Comparison of ENCODE assay signal across 10 cellular contexts in the genomic region with DNA sequence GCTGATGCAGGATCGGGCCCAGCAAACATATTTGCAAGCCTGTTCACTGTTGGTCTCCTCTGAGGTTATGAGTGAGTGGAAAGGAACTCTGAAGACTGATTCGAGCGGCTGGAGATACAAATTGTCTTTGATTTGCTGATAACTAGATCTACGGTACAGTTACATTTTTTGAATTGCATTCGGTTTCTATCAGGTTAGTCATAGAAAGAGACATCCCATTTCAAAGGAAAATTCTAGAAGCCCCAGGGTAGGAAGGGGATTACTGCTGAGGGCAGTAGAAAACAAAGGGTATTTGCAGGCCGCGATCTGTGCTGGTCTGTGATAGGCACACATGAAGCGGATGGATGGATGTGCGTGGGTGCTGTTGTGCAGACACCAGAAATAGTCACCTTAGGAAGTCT.
DNase-seq lines count a peak whose midpoint lies in the region; ATAC-seq and TF ChIP-seq lines count a peak whose summit lies in the region.
"Had no signal": no experiment of that assay in that cellular context is flagged by ENCODE, and none has a peak within 500 bp of the region (broad histone marks: within the 10 kb centered on the region; RNA-seq: fewer than 3 reads in every experiment).

No MANE protein-coding gene starts in this region.

- H4K91ac ChIP-seq in IMR-90 (ENCODE audit: insufficient read depth, low read depth, low read length) = peak overlapping the region; percentile 79

- no peaks in the 10 kb centered on the region for H3K79me1 ChIP-seq in IMR-90 (ENCODE audit: low read depth in 1 of 2, low read length in 2 of 2)

- H3K23ac ChIP-seq in IMR-90 (ENCODE audit: low read depth, low read length) = no peak overlapping the region

- H3K27ac ChIP-seq in IMR-90 (ENCODE audit: insufficient read depth, low read length) = peak overlapping the region; percentile 93
- H3K27ac ChIP-seq in layer of hippocampus (ENCODE audit: low read depth, low read length) = peak overlapping the region; percentile 35
- peak overlapping the region; percentile 60 for H3K27ac ChIP-seq in subcutaneous abdominal adipose tissue (ENCODE audit: low read depth, low read length)

- H2AK5ac ChIP-seq in IMR-90 (ENCODE audit: low read depth, low read length) = peak overlapping the region; percentile 87

- H3K14ac ChIP-seq in IMR-90 (replicated peaks; ENCODE audit: low read depth, low read length) = no peak overlapping the region

- H3K9me1 ChIP-seq in IMR-90 (ENCODE audit: insufficient read depth, low read length) = peaks cover 9% of the 10 kb centered on the region; the same call in 1 of the 2 replicates

- H2BK20ac ChIP-seq in IMR-90 (ENCODE audit: low read depth, low read length) = peak overlapping the region; percentile 92; the same call in 1 of the 2 replicates

- no peak overlapping the region for H4K5ac ChIP-seq in IMR-90 (ENCODE audit: low read depth, low read length)

- peak; percentile 17; the same call in 1 of the 2 replicates for TF ChIP-seq CTCF in IMR-90 (conservative IDR thresholded peaks at IDR 0.05; ENCODE audit: low read depth, low read length)

- CTCF ChIA-PET in IMR-90 (lab: Yijun Ruan, JAX) = interaction anchor here (0.7 to 2.5 kb wide), 10 partner anchors 10 to 319 kb away, joined by 3 to 26 read pairs (median 4); no protein-coding TSS in a partner anchor

- peak overlapping the region; percentile 55; the same call in 1 of the 2 replicates for H3K18ac ChIP-seq in IMR-90 (ENCODE audit: low read depth, low read length)

- POLR2A ChIA-PET in IMR-90 (lab: Charles Lee; ENCODE audit: unreplicated experiment) = interaction anchor here (1.0 to 1.1 kb wide), 3 partner anchors 10 to 336 kb away, joined by 3 read pairs; no protein-coding TSS in a partner anchor

- no peaks in the 10 kb centered on the region for H4K20me1 ChIP-seq in IMR-90 (ENCODE audit: insufficient read depth, low read length)

- BruUV-seq in IMR-90 (replicated peaks; lab: Mats Ljungman, UMichigan) = no TSS peak

- peaks cover 19% of the 10 kb centered on the region for H3K4me1 ChIP-seq in IMR-90 (ENCODE audit: control insufficient read depth, insufficient read depth, low read length)
- H3K4me1 ChIP-seq in subcutaneous abdominal adipose tissue (ENCODE audit: control insufficient read depth in 5 of 5, insufficient read depth in 5 of 5, low read length in 5 of 5) = peaks cover 4 to 39% (median 33%) of the 10 kb centered on the region in 5 donors

- WGBS in IMR-90 (ENCODE audit: extremely low coverage in 2 of 2, insufficient read length in 1 of 2), 2 experiments = 0% methylated on average over 2 of the region's 9 CpGs; no CpG with 5 or more reads in 1 of the 2 experiments

- in situ Hi-C loops in IMR-90 (cut with MboI; ENCODE audit: low sequenced_read_pairs) = no loop called here

- H3K4me2 ChIP-seq in IMR-90 (ENCODE audit: low read depth, low read length) = peak overlapping the region; percentile 55; the same call in 1 of the 2 replicates

- H2AFZ ChIP-seq in IMR-90 (replicated peaks; ENCODE audit: low read length, poor library complexity) = no peak overlapping the region

- no peak for TF ChIP-seq POLR2A in IMR-90 (IDR thresholded peaks at IDR 0.05; ENCODE audit: low read depth, low read length)

- peak overlapping the region; percentile 86 for H2BK120ac ChIP-seq in IMR-90 (ENCODE audit: low read depth, low read length)

- DNase-seq in IMR-90 = peak; percentile 95
- DNase-seq in amniotic stem cell (lab: John Stamatoyannopoulos, UW) = peak; percentile 76
- DNase-seq in OCI-M2 (lab: John Stamatoyannopoulos, UW; ENCODE audit: unreplicated experiment) = no peak
- DNase-seq: NCI-H187 had no signal

- H3K4ac ChIP-seq in IMR-90 (ENCODE audit: low read depth, low read length) = peak overlapping the region; percentile 80

- H2BK15ac ChIP-seq in IMR-90 (ENCODE audit: low read depth, low read length) = peak overlapping the region; percentile 64; the same call in 2 of the 3 replicates

- H2BK5ac ChIP-seq in IMR-90 (ENCODE audit: low read depth, low read length, poor library complexity, severe bottlenecking) = peak overlapping the region; percentile 81

- H2AK9ac ChIP-seq in IMR-90 (replicated peaks; ENCODE audit: low read depth, low read length, poor library complexity) = no peak overlapping the region

- no peaks in the 10 kb centered on the region for H3K9me3 ChIP-seq in IMR-90 (ENCODE audit: control insufficient read depth, insufficient read depth, low read length)
- H3K9me3 ChIP-seq in subcutaneous abdominal adipose tissue (ENCODE audit: control insufficient read depth in 5 of 5, low read length in 5 of 5) = no peaks in the 10 kb centered on the region

- H3K4me3 ChIP-seq in IMR-90 (ENCODE audit: insufficient read depth, low read depth, low read length) (no peak overlapping the region), subcutaneous abdominal adipose tissue (ENCODE audit: low read depth in 1 of 5, low read length in 5 of 5) (no peak overlapping the region)

- H4K8ac ChIP-seq in IMR-90 (ENCODE audit: low read depth in 2 of 2, low read length in 2 of 2) = peak overlapping the region; percentile 38 to 74; a peak in 3 of 4 replicates

- intact Hi-C loops in IMR-90 (cut with micrococcal nuclease) = loop anchor here (1.0 to 5.0 kb wide), 2 partner anchors 121 to 257 kb away; no protein-coding TSS in a partner anchor

- H3K36me3 ChIP-seq in IMR-90 (ENCODE audit: control insufficient read depth, insufficient read depth, low read length) (no peaks in the 10 kb centered on the region), subcutaneous abdominal adipose tissue (ENCODE audit: control insufficient read depth in 5 of 5, insufficient read depth in 5 of 5, low read length in 5 of 5) (peaks cover 0 to 11% (median 0%) of the 10 kb centered on the region in 5 donors)
- H3K36me3 ChIP-seq: WERI-Rb-1 had no signal

- H3K9ac ChIP-seq in IMR-90 (ENCODE audit: low read depth, low read length) (no peak overlapping the region), subcutaneous abdominal adipose tissue (ENCODE audit: low read length in 5 of 5) (peak overlapping the region in 2 of 5 donors; percentile 38 to 44)

- no peak for TF ChIP-seq RAD21 in IMR-90 (IDR thresholded peaks at IDR 0.05; ENCODE audit: low read length)

- dilution Hi-C loops in IMR-90 (cut with HindIII; ENCODE audit: low sequenced_read_pairs, unreplicated experiment) = no loop called here

- H3K27me3 ChIP-seq in IMR-90 (ENCODE audit: control insufficient read depth, insufficient read depth, low read length) (no peaks in the 10 kb centered on the region), layer of hippocampus (ENCODE audit: control insufficient read depth, insufficient read depth, low read length) (no peaks in the 10 kb centered on the region), subcutaneous abdominal adipose tissue (ENCODE audit: control insufficient read depth in 5 of 5, insufficient read depth in 4 of 5, low read length in 5 of 5) (no peaks in the 10 kb centered on the region)

- ATAC-seq in IMR-90 (ENCODE audit: low read depth) (peak; percentile 84), GM18907 (IDR thresholded peaks at IDR 0.05; ENCODE audit: unreplicated experiment) (no peak), GM18502 (IDR thresholded peaks at IDR 0.05; ENCODE audit: poor library complexity, unreplicated experiment) (no peak), HG03196 (IDR thresholded peaks at IDR 0.05; ENCODE audit: unreplicated experiment) (no peak)

- H3K56ac ChIP-seq in IMR-90 (ENCODE audit: extremely low read depth, insufficient read depth, low read length) = no peak overlapping the region

TF ChIP-seq in IMR-90, 13 proteins besides CTCF, POLR2A, EP300 and RAD21:
- peak; percentile 30; the same call in 1 of the 2 replicates for TF ChIP-seq FOS (IDR thresholded peaks at IDR 0.05; ENCODE audit: low read depth, low read length)
- no peak for TF ChIP-seq MXI1 (IDR thresholded peaks at IDR 0.05; ENCODE audit: borderline replicate concordance, low read depth, low read length)
TF ChIP-seq in IMR-90: peak in this region for 1.

Comparison
In these comparisons a context has a peak if more than half of its experiments do, and no peak if none do; other contexts are left out.
1. H3K27ac ChIP-seq: peak in every context shown above with its lines; median percentile 93 in IMR-90; 60 in subcutaneous abdominal adipose tissue; 35 in layer of hippocampus.